16 cellular contexts compared by ENCODE assay signal in genomic region chr14:76337619-76338545, GRCh38. TPM values are rescaled to one million over a fixed set of nuclear protein-coding genes. Genes with fewer than 3 reads are reported as not detected.
A peak's percentile ranks its signal among the peaks of the same experiment; 100 is the strongest.
DNase-seq lines count a peak whose midpoint lies in the region; ATAC-seq, FAIRE-seq and TF ChIP-seq lines count a peak whose summit lies in the region.
"Had no signal": no experiment of that assay in that cellular context is flagged by ENCODE, and none has a peak within 500 bp of the region (broad histone marks: within the 10 kb centered on the region; RNA-seq: fewer than 3 reads in every experiment).

No MANE protein-coding gene starts in this region.

- H3K4me3 Mint-ChIP-seq in activated CD8-positive, alpha-beta T cell treated with anti-CD3 and anti-CD28 coated beads, Interleukin-2, amount 10 ng/mL, durations not matched to agents 7 days and 5 days: no peak overlapping the region
- H3K4me3 Mint-ChIP-seq: activated naive CD4-positive, alpha-beta T cell treated with anti-CD3 and anti-CD28 coated beads for 36 hours; endodermal cell had no signal

- peaks cover 7% of the 10 kb centered on the region for H3K27me3 ChIP-seq in foreskin keratinocyte
- H3K27me3 ChIP-seq: testis had no signal

- H3K4me1 ChIP-seq in HEK293 (ENCODE audit: control insufficient read depth, insufficient read depth, low read length) (no peaks in the 10 kb centered on the region), foreskin keratinocyte (no peaks in the 10 kb centered on the region)
- H3K4me1 ChIP-seq: testis had no signal

- H3K4me3 ChIP-seq in AG09309 (ENCODE audit: control insufficient read depth, low read depth, low read length) (peak overlapping the region; percentile 11), HEK293 (ENCODE audit: low read depth, low read length) (no peak overlapping the region)
- H3K4me3 ChIP-seq: testis had no signal

- no peak for FAIRE-seq in RCC 7860 (lab: Jason Lieb, UNC)
- FAIRE-seq: GM12892 had no signal

- no peak overlapping the region for H3K27ac Mint-ChIP-seq in activated CD8-positive, alpha-beta T cell treated with anti-CD3 and anti-CD28 coated beads, Interleukin-2, amount 10 ng/mL, durations not matched to agents 7 days and 5 days
- H3K27ac Mint-ChIP-seq: activated naive CD4-positive, alpha-beta T cell treated with anti-CD3 and anti-CD28 coated beads for 36 hours; endodermal cell had no signal

- CTCF ChIA-PET in HEK293 (lab: Yijun Ruan, JAX): interaction anchor here (0.8 to 1.6 kb wide), 2 partner anchors 14 to 25 kb away, joined by 3 to 6 read pairs; no protein-coding TSS in a partner anchor
- CTCF ChIA-PET in activated CD8-positive, alpha-beta T cell treated with anti-CD3 and anti-CD28 coated beads, Interleukin-2, amount 10 ng/mL, durations not matched to agents 7 days and 5 days (lab: Charles Lee): interaction anchor here (0.5 to 1.1 kb wide), 2 partner anchors 14 to 377 kb away, joined by 3 to 4 read pairs; no protein-coding TSS in a partner anchor

- in situ Hi-C loops in G401 (cut with HindIII; ENCODE audit: low sequenced_read_pairs): no loop called here

- no peaks in the 10 kb centered on the region for H3K9me3 Mint-ChIP-seq in activated CD8-positive, alpha-beta T cell treated with anti-CD3 and anti-CD28 coated beads, Interleukin-2, amount 10 ng/mL, durations not matched to agents 7 days and 5 days (ENCODE audit: insufficient read depth)
- H3K9me3 Mint-ChIP-seq: endodermal cell had no signal

- peaks cover 4% of the 10 kb centered on the region for H3K27me3 Mint-ChIP-seq in activated CD8-positive, alpha-beta T cell treated with anti-CD3 and anti-CD28 coated beads, Interleukin-2, amount 10 ng/mL, durations not matched to agents 7 days and 5 days (ENCODE audit: low read depth)

- no peaks in the 10 kb centered on the region for H3K9me3 ChIP-seq in HEK293 (ENCODE audit: control insufficient read depth, insufficient read depth, low read depth, low read length)
- H3K9me3 ChIP-seq: testis had no signal

- no peaks in the 10 kb centered on the region for H3K4me1 Mint-ChIP-seq in activated CD8-positive, alpha-beta T cell treated with anti-CD3 and anti-CD28 coated beads, Interleukin-2, amount 10 ng/mL, durations not matched to agents 7 days and 5 days (ENCODE audit: low read depth)

- no peaks in the 10 kb centered on the region for H3K36me3 ChIP-seq in HEK293 (ENCODE audit: control insufficient read depth in 2 of 2, insufficient read depth in 1 of 2, low read length in 2 of 2)

- H3K27ac ChIP-seq in HEK293 (ENCODE audit: extremely low read depth, low read depth, low read length) (no peak overlapping the region), foreskin keratinocyte (no peak overlapping the region)
- H3K27ac ChIP-seq: testis had no signal

- H3K36me3 Mint-ChIP-seq in activated CD8-positive, alpha-beta T cell treated with anti-CD3 and anti-CD28 coated beads, Interleukin-2, amount 10 ng/mL, durations not matched to agents 7 days and 5 days (ENCODE audit: low read depth): no peaks in the 10 kb centered on the region

- ATAC-seq in foreskin keratinocyte: peak; percentile 15
- no peak for ATAC-seq in activated CD8-positive, alpha-beta T cell treated with anti-CD3 and anti-CD28 coated beads, Interleukin-2, amount 10 ng/mL, durations not matched to agents 7 days and 5 days

- DNase-seq in AG09309 (ENCODE audit: low read depth): no peak
- DNase-seq in SK-N-DZ (ENCODE audit: low spot score): peak; percentile 90
- peak in 1 of 2 donors; percentile 20 for DNase-seq in foreskin keratinocyte
- no peak for DNase-seq in RCC 7860 (ENCODE audit: low spot score)
- no peak for DNase-seq in G401 (ENCODE audit: low spot score)
- no peak for DNase-seq in activated CD8-positive, alpha-beta T cell treated with anti-CD3 and anti-CD28 coated beads, Interleukin-2, amount 10 ng/mL, durations not matched to agents 7 days and 5 days
- no peak for DNase-seq in KG1 (lab: John Stamatoyannopoulos, UW)
- DNase-seq: activated naive CD4-positive, alpha-beta T cell treated with anti-CD3 and anti-CD28 coated beads for 36 hours; endodermal cell; glutamatergic neuron; NCI-H1105 treated with DMSO at 0.1 percent for 48 hours; T1000; testis had no signal

- TF ChIP-seq CTCF in AG09309 (IDR thresholded peaks at IDR 0.05; ENCODE audit: control insufficient read depth, insufficient read depth, low read depth, low read length, missing control alignments) (no peak), HEK293 (tag by site-specific recombination; IDR thresholded peaks at IDR 0.05) (no peak), foreskin keratinocyte (conservative IDR thresholded peaks at IDR 0.05) (no peak)

- POLR2A ChIA-PET in HEK293 (lab: Yijun Ruan, JAX): no interaction called here
- POLR2A ChIA-PET in activated CD8-positive, alpha-beta T cell treated with anti-CD3 and anti-CD28 coated beads, Interleukin-2, amount 10 ng/mL, durations not matched to agents 7 days and 5 days (lab: Charles Lee): no interaction called here

TF ChIP-seq in HEK293, 187 proteins besides CTCF, POLR2A, EP300 and RAD21:
- TF ChIP-seq ZBTB11 (tag by site-specific recombination; conservative IDR thresholded peaks at IDR 0.05; ENCODE audit: low read depth): peak; percentile 92
- TF ChIP-seq OVOL3 (tag by site-specific recombination; IDR thresholded peaks at IDR 0.05): no peak
- TF ChIP-seq BCL11B (tag by site-specific recombination; IDR thresholded peaks at IDR 0.05; ENCODE audit: low read depth): no peak
- no peak for TF ChIP-seq ZNF16 (tag by site-specific recombination; IDR thresholded peaks at IDR 0.05; ENCODE audit: low read depth)
- no peak for TF ChIP-seq ZNF221 (tag by site-specific recombination; IDR thresholded peaks at IDR 0.05; ENCODE audit: borderline replicate concordance)
- no peak for TF ChIP-seq ZNF777 (tag by site-specific recombination; IDR thresholded peaks at IDR 0.05; ENCODE audit: borderline replicate concordance)

RNA-seq across cellular contexts. Expression of gene ESRRB, which starts 38.1 kb away (rescaled TPM):
- polyA plus RNA-seq in SK-N-DZ (2014; cell fraction: cytosol; rRNA removed): 1.8 and 2.1 TPM in 2 replicates
- 2.6 and 3.1 TPM in 2 replicates for polyA plus RNA-seq in SK-N-DZ (2014; cell fraction: nucleus; rRNA removed)
- total RNA-seq in foreskin keratinocyte: not detected in 2 replicates
- polyA plus RNA-seq in foreskin keratinocyte: not detected in 2 replicates
- total RNA-seq in G401 (2014; rRNA removed; shearing (Covaris generic)): not detected in 2 replicates
- under 1 TPM in 1 of 2 experiments, not detected in 1; 0.05 TPM for total RNA-seq in activated CD8-positive, alpha-beta T cell treated with anti-CD3 and anti-CD28 coated beads, Interleukin-2, amount 10 ng/mL, durations not matched to agents 7 days and 5 days
- total RNA-seq: activated naive CD4-positive, alpha-beta T cell treated with anti-CD3 and anti-CD28 coated beads for 36 hours; kidney epithelial cell had no signal
